Comparison of ENCODE assay signal across 10 cellular contexts in the genomic region with DNA sequence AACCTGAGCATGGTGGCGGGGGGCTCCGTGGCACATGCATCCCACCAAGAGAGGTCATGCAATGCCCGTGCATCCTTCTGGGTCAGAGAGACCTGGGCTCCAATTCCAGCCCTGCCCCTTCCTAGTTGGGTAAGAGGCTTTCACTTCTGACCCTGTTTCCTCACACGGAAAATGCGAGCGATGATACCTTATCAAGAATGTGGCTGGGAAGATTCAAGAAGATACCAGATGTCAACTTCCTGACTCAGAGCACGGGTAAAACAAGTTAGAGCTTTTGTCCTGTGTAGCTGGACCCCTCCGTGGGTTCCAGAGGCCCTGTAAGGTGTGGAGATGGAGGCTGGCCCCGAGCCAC. TPM values are rescaled to one million over a fixed set of nuclear protein-coding genes. Genes with fewer than 3 reads are reported as not detected.
DNase-seq lines count a peak whose midpoint lies in the region; ATAC-seq and TF ChIP-seq lines count a peak whose summit lies in the region.
"Had no signal": no experiment of that assay in that cellular context is flagged by ENCODE, and none has a peak within 500 bp of the region (broad histone marks: within the 10 kb centered on the region; RNA-seq: fewer than 3 reads in every experiment).

No MANE protein-coding gene starts in this region.

- H3K27ac Mint-ChIP-seq in activated T-helper 17 cell treated with anti-CD3 and anti-CD28 coated beads, Interleukin-2, amount 50 U/mL, for 72 hours: no peak overlapping the region

- H2AFZ ChIP-seq in PC-3 (ENCODE audit: low read length): peak overlapping the region; percentile 80

- H3F3A ChIP-seq in PC-3 (ENCODE audit: low read length, unreplicated experiment): no peaks in the 10 kb centered on the region

- POLR2A ChIA-PET in PC-3 (lab: Charles Lee; ENCODE audit: unreplicated experiment): interaction anchor here (0.9 kb wide), 1 partner anchor 96 kb away, joined by 6 read pairs; no protein-coding TSS in a partner anchor

- TF ChIP-seq POLR2A in gastroesophageal sphincter (IDR thresholded peaks at IDR 0.05) (no peak), prostate gland (IDR thresholded peaks at IDR 0.05) (no peak)

- ATAC-seq in PC-3 (no peak), gastroesophageal sphincter (no peak), GM19023 (IDR thresholded peaks at IDR 0.05; ENCODE audit: unreplicated experiment) (no peak)
- no peak for ATAC-seq in activated T-helper 17 cell treated with anti-CD3 and anti-CD28 coated beads, Interleukin-2, amount 50 U/mL, for 72 hours (replicated peaks)

- DNase-seq in ELR (ENCODE audit: low read depth) (peak; percentile 22), PC-3 (peak; percentile 12), prostate gland (ENCODE audit: low spot score) (no peak), posterior vena cava (ENCODE audit: low spot score) (no peak), NCI-H1930 (lab: John Stamatoyannopoulos, UW) (no peak)
- DNase-seq: NCI-H2029; stimulated activated CD4-positive, alpha-beta T cell treated with anti-CD3 and anti-CD28 coated beads, Interleukin-4, amount 100 ng/mL, for 1 hour had no signal

- no peaks in the 10 kb centered on the region for H3K9me3 Mint-ChIP-seq in activated T-helper 17 cell treated with anti-CD3 and anti-CD28 coated beads, Interleukin-2, amount 50 U/mL, for 72 hours

- no peak overlapping the region for H3K9ac ChIP-seq in PC-3 (ENCODE audit: low read length)

- H3K27me3 ChIP-seq in PC-3 (ENCODE audit: low read length) (no peaks in the 10 kb centered on the region), gastroesophageal sphincter (peaks cover 7% of the 10 kb centered on the region), prostate gland (replicated peaks; ENCODE audit: insufficient read depth) (no peaks in the 10 kb centered on the region)

- no peak for TF ChIP-seq EP300 in gastroesophageal sphincter (IDR thresholded peaks at IDR 0.05)

- no peaks in the 10 kb centered on the region for H3K9me2 ChIP-seq in PC-3 (replicated peaks; ENCODE audit: low read length)

- H4K20me1 ChIP-seq in PC-3 (ENCODE audit: low read length): no peaks in the 10 kb centered on the region

- H3K36me3 Mint-ChIP-seq in activated T-helper 17 cell treated with anti-CD3 and anti-CD28 coated beads, Interleukin-2, amount 50 U/mL, for 72 hours (ENCODE audit: low read depth): no peaks in the 10 kb centered on the region

- peaks cover 8% of the 10 kb centered on the region for H3K4me1 Mint-ChIP-seq in activated T-helper 17 cell treated with anti-CD3 and anti-CD28 coated beads, Interleukin-2, amount 50 U/mL, for 72 hours

- WGBS in gastroesophageal sphincter (ENCODE audit: low coverage in 1 of 2), 2 donors: 23 to 60% methylated on average over 3 to 5 of the region's 9 CpGs
- 19% methylated on average over 9 of the region's 9 CpGs for WGBS in prostate gland

- H3K27me3 Mint-ChIP-seq in activated T-helper 17 cell treated with anti-CD3 and anti-CD28 coated beads, Interleukin-2, amount 50 U/mL, for 72 hours: no peaks in the 10 kb centered on the region

- H3K4me1 ChIP-seq in PC-3 (ENCODE audit: insufficient read depth, low read length) (peaks cover 13% of the 10 kb centered on the region; the same call in 1 of the 2 replicates), gastroesophageal sphincter (peaks cover 0 to 28% (median 15%) of the 10 kb centered on the region in 3 donors), prostate gland (replicated peaks) (peaks cover 11% of the 10 kb centered on the region)

- no peaks in the 10 kb centered on the region for H3K79me2 ChIP-seq in PC-3 (ENCODE audit: low read length)

- H3K4me3 ChIP-seq in PC-3 (ENCODE audit: low read length) (peak overlapping the region; percentile 50), gastroesophageal sphincter (peak overlapping the region; percentile 17 to 40), prostate gland (peak overlapping the region in 1 of 2 donors; percentile 15)

- intact Hi-C loops in PC-3 (cut with micrococcal nuclease) (no loop called here), prostate gland (cut with DNase I) (loop anchor here (10.0 kb wide), 1 partner anchor 214 kb away; a partner anchor contains a TSS), posterior vena cava (cut with DNase I) (no loop called here)

- H3K4me3 Mint-ChIP-seq in activated T-helper 17 cell treated with anti-CD3 and anti-CD28 coated beads, Interleukin-2, amount 50 U/mL, for 72 hours: no peak overlapping the region

- H3K36me3 ChIP-seq in PC-3 (ENCODE audit: low read depth, low read length) (no peaks in the 10 kb centered on the region), gastroesophageal sphincter (no peaks in the 10 kb centered on the region), prostate gland (no peaks in the 10 kb centered on the region)

- H3K27ac ChIP-seq in PC-3 (ENCODE audit: low read length): no peak overlapping the region
- H3K27ac ChIP-seq in gastroesophageal sphincter: peak overlapping the region in 3 of 4 donors; percentile 75 to 94 (median 80)
- peak overlapping the region; percentile 76 to 78 for H3K27ac ChIP-seq in prostate gland

- no TSS peak for BruUV-seq in PC-3 (replicated peaks; lab: Mats Ljungman, UMichigan)

- H3K9me3 ChIP-seq in PC-3 (ENCODE audit: low read length) (no peaks in the 10 kb centered on the region), gastroesophageal sphincter (no peaks in the 10 kb centered on the region), prostate gland (no peaks in the 10 kb centered on the region)

- CTCF ChIA-PET in PC-3 (lab: Charles Lee): no interaction called here

- H3K4me2 ChIP-seq in PC-3 (ENCODE audit: low read length): peak overlapping the region; percentile 72

- TF ChIP-seq CTCF in PC-3 (conservative IDR thresholded peaks at IDR 0.05; ENCODE audit: low read depth, low read length): no peak
- no peak for TF ChIP-seq CTCF in gastroesophageal sphincter (IDR thresholded peaks at IDR 0.05)
- no peak for TF ChIP-seq CTCF in prostate gland (IDR thresholded peaks at IDR 0.05)

RNA-seq across cellular contexts. Expression of a gene that starts 8.7 kb away (rescaled TPM):
- total RNA-seq in PC-3 (2014; rRNA removed): 70.2 and 91.0 TPM in 2 replicates
- total RNA-seq in gastroesophageal sphincter: 10 to 100 TPM; 39.2 to 78.8 (median 46.5) TPM
- 10 to 100 TPM; 53.6 to 95.0 TPM for total RNA-seq in prostate gland
- 10 to 100 TPM; 38.5 to 41.2 TPM for total RNA-seq in posterior vena cava
- total RNA-seq in activated T-helper 17 cell treated with anti-CD3 and anti-CD28 coated beads, Interleukin-2, amount 50 U/mL, for 72 hours: 100 to 1,000 TPM in 1 of 2 donors, 10 to 100 TPM in 1; 78.9 to 100 TPM

RNA-seq across cellular contexts. Expression of a gene that starts 42.9 kb away (rescaled TPM):
- total RNA-seq in PC-3 (2014; rRNA removed) (184 and 232 TPM in 2 replicates), gastroesophageal sphincter (10 to 100 TPM in 2 of 4 donors, 1 to 10 TPM in 2; 5.0 to 25.0 (median 14.1) TPM), prostate gland (100 to 1,000 TPM in 1 of 2 donors, 10 to 100 TPM in 1; 71.6 to 164 TPM), posterior vena cava (10 to 100 TPM; 16.6 to 28.9 TPM)
- 10 to 100 TPM in 1 of 2 donors, 1 to 10 TPM in 1; 8.5 to 12.9 TPM for total RNA-seq in activated T-helper 17 cell treated with anti-CD3 and anti-CD28 coated beads, Interleukin-2, amount 50 U/mL, for 72 hours

RNA-seq across cellular contexts. Expression of a gene that starts 53.0 kb away (rescaled TPM):
- total RNA-seq in PC-3 (2014; rRNA removed) (not detected in 2 replicates), gastroesophageal sphincter (1 to 10 TPM in 1 of 4 donors, under 1 TPM in 2, not detected in 1; 0.27 to 1.3 (median 0.69) TPM), prostate gland (1 to 10 TPM in 1 of 2 donors, not detected in 1; 2.8 TPM), posterior vena cava (not detected)
- 1 to 10 TPM in 1 of 2 donors, under 1 TPM in 1; 0.90 to 6.1 TPM for total RNA-seq in activated T-helper 17 cell treated with anti-CD3 and anti-CD28 coated beads, Interleukin-2, amount 50 U/mL, for 72 hours

Comparison
In these comparisons a context has a peak if more than half of its experiments do, and no peak if none do; other contexts are left out.
1. DNase-seq: peak in ELR (single experiment) and PC-3 (single experiment); none in prostate gland (single experiment), posterior vena cava (single experiment) and NCI-H1930 (0 of 2).